ENCODE assay signal across 19 cellular contexts in genomic region chr12:42789808-42790760, GRCh38.
DNase-seq lines count a peak whose midpoint lies in the region; ATAC-seq and TF ChIP-seq lines count a peak whose summit lies in the region.
"Had no signal": no experiment of that assay in that cellular context is flagged by ENCODE, and none has a peak within 500 bp of the region (broad histone marks: within the 10 kb centered on the region; RNA-seq: fewer than 3 reads in every experiment).

No MANE protein-coding gene starts in this region.

- H3K9me3 ChIP-seq in Loucy (ENCODE audit: insufficient read depth, low read depth, low read length), result no peaks in the 10 kb centered on the region
- H3K9me3 ChIP-seq: adrenal gland, SJSA1, vagina had no signal

- no peaks in the 10 kb centered on the region for H3K36me3 Mint-ChIP-seq in type B pancreatic cell

- no peaks in the 10 kb centered on the region for H3K79me2 ChIP-seq in Loucy (ENCODE audit: insufficient read depth, low read length)

- no peak overlapping the region for H2AFZ ChIP-seq in Loucy (ENCODE audit: low read length)

- TF ChIP-seq CTCF in Loucy (conservative IDR thresholded peaks at IDR 0.05; ENCODE audit: low read length), result no peak
- TF ChIP-seq CTCF in type B pancreatic cell (conservative IDR thresholded peaks at IDR 0.05), result no peak

- DNase-seq in cerebellar cortex (ENCODE audit: low spot score) (peak; percentile 34), islet precursor cell (peak; percentile 74), type B pancreatic cell (ENCODE audit: extremely low spot score, unreplicated experiment) (no peak), dedifferentiated amniotic fluid mesenchymal stem cell (ENCODE audit: extremely low spot score) (no peak), GDM1 (lab: John Stamatoyannopoulos, UW) (no peak)
- DNase-seq: activated CD4-positive, alpha-beta T cell treated with anti-CD3 and anti-CD28 coated beads for 36 hours; activated effector memory CD4-positive, alpha-beta T cell treated with Interleukin-2 at 50 U/mL for 16 hours; Karpas-422; NCI-H1417; NCI-H526 treated with DMSO at 0.1 percent for 48 hours; stimulated activated CD4-positive, alpha-beta T cell treated with anti-CD3 and anti-CD28 coated beads, Interleukin-4, amount 100 ng/mL, for 1 hour; T-helper 9 cell had no signal

- H3K9me2 ChIP-seq in Loucy (replicated peaks; ENCODE audit: low read depth, low read length), result no peaks in the 10 kb centered on the region

- peak overlapping the region; percentile 49 for H3K4me2 ChIP-seq in Loucy (ENCODE audit: low read depth, low read length, poor library complexity, severe bottlenecking)

- H3K4me1 Mint-ChIP-seq in type B pancreatic cell (ENCODE audit: unreplicated experiment), result peaks cover 45% of the 10 kb centered on the region
- H3K4me1 Mint-ChIP-seq: activated CD4-positive, alpha-beta T cell treated with anti-CD3 and anti-CD28 coated beads for 36 hours had no signal

- H3K9ac ChIP-seq in Loucy (ENCODE audit: low read depth, low read length, poor library complexity, severe bottlenecking), result no peak overlapping the region

- H3F3A ChIP-seq in Loucy (ENCODE audit: low read depth), result no peaks in the 10 kb centered on the region

- peak overlapping the region; percentile 15 for H3K27ac Mint-ChIP-seq in type B pancreatic cell
- H3K27ac Mint-ChIP-seq: activated CD4-positive, alpha-beta T cell treated with anti-CD3 and anti-CD28 coated beads for 36 hours; endodermal cell had no signal

- peak overlapping the region; percentile 11 for H3K4me3 Mint-ChIP-seq in type B pancreatic cell
- H3K4me3 Mint-ChIP-seq: activated CD4-positive, alpha-beta T cell treated with anti-CD3 and anti-CD28 coated beads for 36 hours; endodermal cell had no signal

- H3K9me3 Mint-ChIP-seq in type B pancreatic cell, result no peaks in the 10 kb centered on the region
- H3K9me3 Mint-ChIP-seq: endodermal cell had no signal

- H3K4me3 ChIP-seq in Loucy (ENCODE audit: low read length, poor library complexity, severe bottlenecking), result peak overlapping the region; percentile 10
- H3K4me3 ChIP-seq: adrenal gland, SJSA1, skin epidermis, vagina had no signal

- no peaks in the 10 kb centered on the region for H3K36me3 ChIP-seq in Loucy (ENCODE audit: insufficient read depth, low read length)
- H3K36me3 ChIP-seq: adrenal gland, SJSA1, vagina had no signal

- H4K20me1 ChIP-seq in Loucy (ENCODE audit: insufficient read depth, low read length, poor library complexity, severe bottlenecking), result no peaks in the 10 kb centered on the region

- peaks cover 13% of the 10 kb centered on the region for H3K27me3 Mint-ChIP-seq in type B pancreatic cell

- ATAC-seq in GM19455 (IDR thresholded peaks at IDR 0.05; ENCODE audit: unreplicated experiment), result no peak
- ATAC-seq: activated CD4-positive, alpha-beta T cell treated with anti-CD3 and anti-CD28 coated beads for 36 hours had no signal

- H3K27me3 ChIP-seq in Loucy (ENCODE audit: insufficient read depth, low read length, poor library complexity, severe bottlenecking), result no peaks in the 10 kb centered on the region
- H3K27me3 ChIP-seq: adrenal gland, SJSA1, vagina had no signal

- H3K4me1 ChIP-seq in Loucy (ENCODE audit: insufficient read depth, low read length, poor library complexity, severe bottlenecking), result peaks cover 28% of the 10 kb centered on the region
- H3K4me1 ChIP-seq: vagina had no signal

Comparison
In these comparisons a context has a peak if more than half of its experiments do, and no peak if none do; other contexts are left out.
1. DNase-seq: peak in cerebellar cortex (single experiment) and islet precursor cell (single experiment); none in type B pancreatic cell (single experiment), dedifferentiated amniotic fluid mesenchymal stem cell (single experiment) and GDM1 (single experiment).